Comparison of ENCODE assay signal across 28 cellular contexts in the genomic region with DNA sequence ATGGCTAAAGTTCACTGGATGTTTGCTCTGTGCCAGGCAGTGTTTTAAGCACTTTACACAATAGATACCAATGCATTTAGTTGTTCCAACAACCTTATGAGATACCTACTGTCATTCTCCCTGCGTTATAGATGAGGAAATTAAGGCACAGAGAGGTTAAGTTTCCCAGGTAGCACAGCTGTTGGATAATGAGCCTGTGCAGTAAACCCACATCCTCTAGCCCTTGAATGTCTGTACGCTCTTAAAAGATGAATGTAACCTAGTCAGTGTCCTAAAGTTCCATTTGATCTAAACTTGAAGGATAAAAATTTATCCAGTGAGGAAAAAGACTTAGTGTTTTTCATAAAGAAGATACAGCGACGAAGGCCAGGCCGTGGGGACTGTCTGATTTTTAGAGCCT.
"Had no signal": no experiment of that assay in that cellular context is flagged by ENCODE, and none has a peak within 500 bp of the region (broad histone marks: within the 10 kb centered on the region; RNA-seq: fewer than 3 reads in every experiment).

No MANE protein-coding gene starts in this region.

- H3K9me3 Mint-ChIP-seq: central memory CD8-positive, alpha-beta T cell; effector memory CD8-positive, alpha-beta T cell; immature natural killer cell; naive B cell; neural crest cell; stimulated activated memory B cell treated with anti-CD40 and anti-IgM and Interleukin-4, amounts not matched to agents 10 μg/mL and 1 μg/mL and 100 μg/mL, for 72 hours had no signal

- H3K36me3 ChIP-seq: breast epithelium, colonic mucosa, esophagus muscularis mucosa, lower lobe of right lung, sigmoid colon, stomach, suprapubic skin, tibial nerve had no signal

- H3K27ac ChIP-seq: breast epithelium, colonic mucosa, dorsolateral prefrontal cortex, esophagus muscularis mucosa, hepatocyte, lower lobe of right lung, sigmoid colon, stomach, suprapubic skin, tibial nerve had no signal

- H3K4me1 ChIP-seq: breast epithelium, colonic mucosa, esophagus muscularis mucosa, lower lobe of right lung, sigmoid colon, suprapubic skin had no signal

- H3K4me3 Mint-ChIP-seq: activated naive CD8-positive, alpha-beta T cell; central memory CD8-positive, alpha-beta T cell; effector memory CD8-positive, alpha-beta T cell; immature natural killer cell; naive B cell; neural crest cell; stimulated activated memory B cell treated with anti-CD40 and anti-IgM and Interleukin-4, amounts not matched to agents 10 μg/mL and 1 μg/mL and 100 μg/mL, for 72 hours had no signal

- ATAC-seq: effector memory CD8-positive, alpha-beta T cell; left lobe of liver; lower lobe of right lung; stimulated activated memory B cell treated with anti-CD40 and anti-IgM and Interleukin-4, amounts not matched to agents 10 μg/mL and 1 μg/mL and 100 μg/mL, for 72 hours had no signal

- DNase-seq: activated CD4-positive, CD25-positive, alpha-beta regulatory T cell; activated gamma-delta T cell treated with Interleukin-2 at 50 U/mL for 16 hours; activated T-cell treated with anti-CD3 and anti-CD28 coated beads for 4 hours; amniotic stem cell; colonic mucosa; dorsolateral prefrontal cortex; effector memory CD8-positive, alpha-beta T cell; glutamatergic neuron; immature natural killer cell; lower lobe of right lung; naive B cell; posterior cingulate gyrus; retina; sigmoid colon; stimulated activated CD4-positive, alpha-beta T cell treated with anti-CD3 and anti-CD28 coated beads, Interleukin-15, amount 100 ng/mL, for 24 hours; stomach; T1000 had no signal

- H3K9me3 ChIP-seq: breast epithelium, colonic mucosa, esophagus muscularis mucosa, lower lobe of right lung, sigmoid colon, stomach, suprapubic skin, tibial nerve had no signal

- H3K4me1 Mint-ChIP-seq: central memory CD8-positive, alpha-beta T cell; immature natural killer cell; naive B cell; stimulated activated memory B cell treated with anti-CD40 and anti-IgM and Interleukin-4, amounts not matched to agents 10 μg/mL and 1 μg/mL and 100 μg/mL, for 72 hours had no signal

- H3K27ac Mint-ChIP-seq: activated naive CD8-positive, alpha-beta T cell; immature natural killer cell; naive B cell; stimulated activated memory B cell treated with anti-CD40 and anti-IgM and Interleukin-4, amounts not matched to agents 10 μg/mL and 1 μg/mL and 100 μg/mL, for 72 hours had no signal

- H3K4me2 ChIP-seq: hepatocyte, smooth muscle cell had no signal

- H2AFZ ChIP-seq: hepatocyte had no signal

- H3K27me3 ChIP-seq: breast epithelium, colonic mucosa, dorsolateral prefrontal cortex, esophagus muscularis mucosa, hepatocyte, sigmoid colon, stomach, suprapubic skin, tibial nerve had no signal

- H3K36me3 Mint-ChIP-seq: activated naive CD8-positive, alpha-beta T cell; naive B cell; stimulated activated memory B cell treated with anti-CD40 and anti-IgM and Interleukin-4, amounts not matched to agents 10 μg/mL and 1 μg/mL and 100 μg/mL, for 72 hours had no signal

- H3K4me3 ChIP-seq: breast epithelium, colonic mucosa, dorsolateral prefrontal cortex, esophagus muscularis mucosa, hepatocyte, lower lobe of right lung, sigmoid colon, smooth muscle cell, stomach, suprapubic skin, tibial nerve had no signal

- H3K27me3 Mint-ChIP-seq: activated naive CD8-positive, alpha-beta T cell; central memory CD8-positive, alpha-beta T cell; naive B cell; stimulated activated memory B cell treated with anti-CD40 and anti-IgM and Interleukin-4, amounts not matched to agents 10 μg/mL and 1 μg/mL and 100 μg/mL, for 72 hours had no signal
